In the genomic region with DNA sequence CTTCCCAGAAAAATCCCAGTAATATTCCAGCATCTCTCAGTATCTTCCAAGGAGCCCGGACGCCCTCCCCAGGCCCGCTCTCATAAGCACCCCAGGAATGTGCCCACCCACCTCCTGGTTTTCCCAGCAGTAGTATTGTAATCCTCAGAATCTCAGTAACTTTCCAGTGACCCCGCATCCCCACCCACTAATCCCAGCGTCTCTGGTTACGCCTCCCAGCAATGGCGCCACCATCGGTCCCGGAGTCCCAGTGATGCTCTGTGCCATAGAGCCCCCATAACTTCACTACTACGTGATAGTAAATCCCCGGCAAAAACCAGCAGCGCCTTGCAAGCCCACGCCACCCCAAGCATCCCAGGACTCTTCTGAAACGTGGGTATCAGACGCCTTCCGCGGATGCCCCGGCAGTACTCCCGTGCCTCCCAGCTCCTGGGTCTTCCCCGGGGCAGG, we compare ENCODE assay signal across 8 cellular contexts. TPM values are rescaled to one million over a fixed set of nuclear protein-coding genes. Genes with fewer than 3 reads are reported as not detected.
DNase-seq lines count a peak whose midpoint lies in the region; ATAC-seq and TF ChIP-seq lines count a peak whose summit lies in the region.

No MANE protein-coding gene starts in this region.

- peak; percentile 10 for TF ChIP-seq CTCF in MCF 10A (IDR thresholded peaks at IDR 0.05; ENCODE audit: unreplicated experiment)

- intact Hi-C loops in MCF 10A (cut with micrococcal nuclease), result loop anchor here (1.0 to 10.0 kb wide), 2 partner anchors 12 to 180 kb away; a partner anchor contains a TSS

- DNase-seq in EL (peak; percentile 87), MCF 10A (ENCODE audit: unreplicated experiment) (peak; percentile 73), putamen (ENCODE audit: low spot score) (peak; percentile 89)

- peak overlapping the region; percentile 95 for H3K4me3 Mint-ChIP-seq in MCF 10A (ENCODE audit: unreplicated experiment)

- no peaks in the 10 kb centered on the region for H3K4me1 Mint-ChIP-seq in MCF 10A (ENCODE audit: insufficient read depth, unreplicated experiment)

- peak; percentile 6 for ATAC-seq in HG03135 (IDR thresholded peaks at IDR 0.05; ENCODE audit: unreplicated experiment)
- ATAC-seq in GM18873 (IDR thresholded peaks at IDR 0.05; ENCODE audit: low FRiP score, unreplicated experiment), result no peak
- no peak for ATAC-seq in HG02610 (IDR thresholded peaks at IDR 0.05; ENCODE audit: unreplicated experiment)

- no peaks in the 10 kb centered on the region for H3K9me3 Mint-ChIP-seq in MCF 10A (ENCODE audit: unreplicated experiment)

- H3K27me3 Mint-ChIP-seq in MCF 10A (ENCODE audit: insufficient read depth, unreplicated experiment), result no peaks in the 10 kb centered on the region

- no TSS peak for BruUV-seq in MCF 10A (replicated peaks; lab: Mats Ljungman, UMichigan)

- peak overlapping the region; percentile 87 for H3K27ac Mint-ChIP-seq in MCF 10A (ENCODE audit: low read depth, unreplicated experiment)

- peaks cover 18% of the 10 kb centered on the region for H3K36me3 Mint-ChIP-seq in MCF 10A (ENCODE audit: insufficient read depth, unreplicated experiment)

- POLR2A ChIA-PET in MCF 10A (lab: Yijun Ruan, JAX), result interaction anchor here (0.7 to 6.0 kb wide), 8 partner anchors 12 to 180 kb away, joined by 3 to 56 read pairs (median 4); a partner anchor contains a TSS

- CTCF ChIA-PET in MCF 10A (lab: Yijun Ruan, JAX), result interaction anchor here (0.6 to 1.3 kb wide), 7 partner anchors 10 to 436 kb away, joined by 3 to 4 read pairs (median 3); no protein-coding TSS in a partner anchor

- peak; percentile 14; the same call in 1 of the 2 replicates for TF ChIP-seq POLR2A in Raji (IDR thresholded peaks at IDR 0.05; ENCODE audit: insufficient read depth, low read depth, low read length)

- H3K4me3 ChIP-seq in iPS-11a (ENCODE audit: low read depth, low read length), result peak overlapping the region; percentile 94

RNA-seq across cellular contexts. Expression of a gene that starts 1.0 kb away (rescaled TPM):
- 75.8 and 96.1 TPM in 2 replicates for total RNA-seq in MCF 10A (2022)

RNA-seq across cellular contexts. Expression of a gene that starts 12.1 kb away (rescaled TPM):
- 10.8 and 13.9 TPM in 2 replicates for total RNA-seq in MCF 10A (2022)

RNA-seq across cellular contexts. Expression of a gene that starts 18.7 kb away (rescaled TPM):
- total RNA-seq in MCF 10A (2022), result 16.9 and 17.7 TPM in 2 replicates

RNA-seq across cellular contexts. Expression of a gene that starts 45.7 kb away (rescaled TPM):
- total RNA-seq in MCF 10A (2022), result 5.5 and 6.4 TPM in 2 replicates
